In the genomic region with DNA sequence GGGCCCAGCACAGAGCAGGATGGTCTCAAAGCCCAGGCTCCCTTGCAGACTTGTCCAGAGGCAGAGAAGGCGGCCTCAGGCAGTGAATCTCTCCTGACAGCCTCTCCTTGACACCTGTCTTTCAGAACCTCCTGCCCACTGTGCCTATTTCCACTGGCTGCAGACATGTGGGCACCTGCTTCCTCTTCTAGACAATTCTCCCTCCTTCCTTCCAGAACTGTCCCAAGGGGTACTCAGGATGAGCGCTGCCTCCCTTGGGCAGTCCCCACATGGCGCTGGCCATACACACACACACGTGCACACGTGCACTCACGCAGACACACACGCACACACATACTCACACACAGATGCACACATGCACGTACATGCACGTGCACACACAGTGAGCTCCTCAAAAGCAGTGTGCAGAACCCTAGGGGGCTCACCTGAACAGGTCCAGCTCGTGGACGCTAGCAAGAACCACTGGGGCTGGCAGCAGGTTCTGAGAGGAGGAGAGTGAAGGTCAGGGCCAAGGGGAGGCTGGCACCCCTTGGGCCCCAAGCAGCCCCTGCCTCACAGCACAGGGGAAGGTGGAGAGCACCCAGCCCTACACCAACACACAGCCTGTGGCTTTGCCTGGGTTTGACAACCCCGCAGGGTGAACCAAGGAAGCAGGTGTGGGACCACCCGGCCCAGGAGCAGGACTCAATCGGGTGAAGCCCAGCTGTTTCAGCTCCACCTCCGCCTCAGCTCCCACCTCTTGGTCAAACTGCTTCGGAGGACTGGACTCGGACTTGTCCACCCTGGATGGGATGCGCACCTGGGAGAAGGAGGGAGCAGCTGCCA, we compare ENCODE assay signal across 13 cellular contexts. TPM values are rescaled to one million over a fixed set of nuclear protein-coding genes. Genes with fewer than 3 reads are reported as not detected.
DNase-seq lines count a peak whose midpoint lies in the region; ATAC-seq and TF ChIP-seq lines count a peak whose summit lies in the region.
"Had no signal": no experiment of that assay in that cellular context is flagged by ENCODE, and none has a peak within 500 bp of the region (broad histone marks: within the 10 kb centered on the region; RNA-seq: fewer than 3 reads in every experiment).

No MANE protein-coding gene starts in this region.

- H3K27me3 ChIP-seq in BE2C (no peaks in the 10 kb centered on the region), OCI-LY3 (ENCODE audit: low read depth, low read length) (0 out of 2 replicates have a peak, but pooled peaks cover 9% of the 10 kb centered on the region), stomach (no peaks in the 10 kb centered on the region)
- H3K27me3 ChIP-seq: brain microvascular endothelial cell, suprapubic skin had no signal

- intact Hi-C loops in stomach (cut with DNase I; ENCODE audit: low total_unique reads) = no loop called here

- H3K4me3 ChIP-seq in BE2C (ENCODE audit: low read depth, low read length) (no peak overlapping the region), OCI-LY3 (ENCODE audit: low read length) (peak overlapping the region; percentile 79), stomach (no peak overlapping the region)
- H3K4me3 ChIP-seq: GM23248 had no signal

- TF ChIP-seq POLR2A in stomach (IDR thresholded peaks at IDR 0.05) = no peak

- TF ChIP-seq CTCF in BE2C (IDR thresholded peaks at IDR 0.05; ENCODE audit: low read depth, low read length) = no peak
- TF ChIP-seq CTCF in OCI-LY3 (IDR thresholded peaks at IDR 0.05; ENCODE audit: low read depth, low read length) = no peak
- TF ChIP-seq CTCF in stomach (IDR thresholded peaks at IDR 0.05) = no peak

- no peak for ATAC-seq in HG03432 (IDR thresholded peaks at IDR 0.05; ENCODE audit: unreplicated experiment)

- peak overlapping the region; percentile 63; the same call in 1 of the 2 replicates for H3K9ac ChIP-seq in OCI-LY3 (ENCODE audit: low read length)
- H3K9ac ChIP-seq: GM23248 had no signal

- peak overlapping the region; percentile 88 for H3K4me2 ChIP-seq in OCI-LY3 (ENCODE audit: low read length)

- H2AFZ ChIP-seq in OCI-LY3 (ENCODE audit: low read depth, low read length) = no peak overlapping the region
- H2AFZ ChIP-seq: GM23248 had no signal

- 89 to 94% (median 93%) methylated on average over 13 to 18 of the region's 18 CpGs for WGBS in stomach, 5 donors

- H3K9me3 ChIP-seq in BE2C (no peaks in the 10 kb centered on the region), OCI-LY3 (ENCODE audit: insufficient read depth, low read length) (no peaks in the 10 kb centered on the region), stomach (no peaks in the 10 kb centered on the region)
- H3K9me3 ChIP-seq: Caco-2, suprapubic skin had no signal

- DNase-seq in BE2C (peak; percentile 11), COLO668 (lab: John Stamatoyannopoulos, UW; ENCODE audit: unreplicated experiment) (peak; percentile 36), germinal center (ENCODE audit: low spot score) (peak; percentile 27), stomach (no peak), SKM-1 treated with dmso at 0.1 percent for 144 hours (lab: John Stamatoyannopoulos, UW; ENCODE audit: unreplicated experiment) (no peak), NOMO-1 treated with dmso at 0.1 percent for 144 hours (lab: John Stamatoyannopoulos, UW; ENCODE audit: unreplicated experiment) (no peak)
- DNase-seq: brain microvascular endothelial cell, GM23248, left cardiac atrium had no signal

- no peak overlapping the region for H3K27ac ChIP-seq in OCI-LY3 (ENCODE audit: low read length)
- H3K27ac ChIP-seq in stomach = peak overlapping the region in 1 of 5 donors; percentile 50
- H3K27ac ChIP-seq: brain microvascular endothelial cell, GM23248, suprapubic skin had no signal

- no peak for TF ChIP-seq EP300 in stomach (IDR thresholded peaks at IDR 0.05)

- no peaks in the 10 kb centered on the region for H4K20me1 ChIP-seq in OCI-LY3 (ENCODE audit: insufficient read depth, low read length)

- H3K36me3 ChIP-seq in BE2C (no peaks in the 10 kb centered on the region), OCI-LY3 (replicated peaks; ENCODE audit: low read depth, low read length) (no peaks in the 10 kb centered on the region), stomach (peaks cover 0 to 18% (median 4%) of the 10 kb centered on the region in 4 donors)
- H3K36me3 ChIP-seq: brain microvascular endothelial cell, suprapubic skin had no signal

- H3K4me1 ChIP-seq in BE2C (peaks cover 9% of the 10 kb centered on the region), OCI-LY3 (ENCODE audit: low read length) (peaks cover 32% of the 10 kb centered on the region), stomach (peaks cover 0 to 17% (median 5%) of the 10 kb centered on the region in 4 donors)
- H3K4me1 ChIP-seq: Caco-2 had no signal

- H3K79me2 ChIP-seq in OCI-LY3 (ENCODE audit: low read length) = no peaks in the 10 kb centered on the region

RNA-seq across cellular contexts. Expression of gene PLXNB2, which starts 8.1 kb away (rescaled TPM):
- polyA plus RNA-seq in BE2C (2012; ENCODE audit: insufficient read depth, insufficient read length, low read depth) = 287 TPM
- 100 to 1,000 TPM; 105 to 648 (median 400) TPM for total RNA-seq in stomach
- 100 to 1,000 TPM in 2 of 3 donors, 10 to 100 TPM in 1; 50.3 to 197 (median 147) TPM for polyA plus RNA-seq in stomach

RNA-seq across cellular contexts. Expression of gene DENND6B, which starts 11.3 kb away (rescaled TPM):
- 7.1 TPM for polyA plus RNA-seq in BE2C (2012; ENCODE audit: insufficient read depth, insufficient read length, low read depth)
- 10 to 100 TPM in 2 of 5 donors, 1 to 10 TPM in 3; 2.2 to 13.4 (median 2.5) TPM for total RNA-seq in stomach
- polyA plus RNA-seq in stomach = 1 to 10 TPM; 2.0 to 7.6 (median 5.5) TPM

RNA-seq across cellular contexts. Expression of gene PPP6R2, which starts 27.6 kb away (rescaled TPM):
- 39.8 TPM for polyA plus RNA-seq in BE2C (2012; ENCODE audit: insufficient read depth, insufficient read length, low read depth)
- total RNA-seq in stomach = 100 to 1,000 TPM in 3 of 5 donors, 10 to 100 TPM in 2; 54.9 to 243 (median 151) TPM
- 10 to 100 TPM; 24.4 to 36.5 (median 28.7) TPM for polyA plus RNA-seq in stomach

RNA-seq across cellular contexts. Expression of gene MAPK11, which starts 45.3 kb away (rescaled TPM):
- polyA plus RNA-seq in BE2C (2012; ENCODE audit: insufficient read depth, insufficient read length, low read depth) = 38.3 TPM
- 10 to 100 TPM in 1 of 5 donors, 1 to 10 TPM in 2, under 1 TPM in 1, not detected in 1; 0.29 to 10.1 (median 5.7) TPM for total RNA-seq in stomach
- polyA plus RNA-seq in stomach = 10 to 100 TPM in 2 of 3 donors, 1 to 10 TPM in 1; 8.5 to 13.6 (median 12.3) TPM

RNA-seq across cellular contexts. Expression of gene MAPK12, which starts 54.0 kb away (rescaled TPM):
- 189 TPM for polyA plus RNA-seq in BE2C (2012; ENCODE audit: insufficient read depth, insufficient read length, low read depth)
- total RNA-seq in stomach = 10 to 100 TPM in 2 of 5 donors, 1 to 10 TPM in 3; 5.2 to 49.6 (median 9.3) TPM
- 1 to 10 TPM; 4.7 to 9.3 (median 7.1) TPM for polyA plus RNA-seq in stomach

Comparison
In these comparisons a context has a peak if more than half of its experiments do, and no peak if none do; other contexts are left out.
1. DNase-seq: peak in BE2C (single experiment), COLO668 (single experiment) and germinal center (single experiment); none in stomach (single experiment), SKM-1 treated with dmso at 0.1 percent for 144 hours (single experiment) and NOMO-1 treated with dmso at 0.1 percent for 144 hours (single experiment).